9 cellular contexts compared by ENCODE assay signal in genomic region chr15:85625856-85626255, GRCh38.
DNase-seq lines count a peak whose midpoint lies in the region; ATAC-seq, FAIRE-seq and TF ChIP-seq lines count a peak whose summit lies in the region.
"Had no signal": no experiment of that assay in that cellular context is flagged by ENCODE, and none has a peak within 500 bp of the region (broad histone marks: within the 10 kb centered on the region; RNA-seq: fewer than 3 reads in every experiment).

No MANE protein-coding gene starts in this region.

- H3K9me3 ChIP-seq in esophagus squamous epithelium (no peaks in the 10 kb centered on the region), kidney (ENCODE audit: control insufficient read depth in 1 of 2, low read length in 2 of 2) (no peaks in the 10 kb centered on the region)

- WGBS in esophagus squamous epithelium, 2 donors: 47 to 52% methylated on average over 1 of the region's 1 CpG

- H3K27me3 ChIP-seq in esophagus squamous epithelium: no peaks in the 10 kb centered on the region

- H3K4me3 ChIP-seq in NB4 (ENCODE audit: low read depth, low read length) (no peak overlapping the region), esophagus squamous epithelium (peak overlapping the region in 1 of 4 donors; percentile 63), kidney (ENCODE audit: low read length in 2 of 2) (no peak overlapping the region)

- intact Hi-C loops in esophagus squamous epithelium (cut with DNase I) (no loop called here), kidney (cut with DNase I) (loop anchor here (10.0 kb wide), 1 partner anchor 69 kb away; no protein-coding TSS in a partner anchor)

- DNase-seq in EL (peak; percentile 36), NB4 (ENCODE audit: low read depth) (peak; percentile 34), esophagus squamous epithelium (lab: John Stamatoyannopoulos, UW) (no peak), kidney (no peak)
- DNase-seq in stimulated activated naive CD4-positive, alpha-beta T cell treated with Interleukin-2 at 50 U/mL for 16 hours (lab: John Stamatoyannopoulos, UW): peak; percentile 44
- no peak for DNase-seq in activated effector memory CD4-positive, alpha-beta T cell treated with anti-CD3 and anti-CD28 coated beads, Interleukin-2, amount 50 U/mL, for 16 hours

- H3K4me1 ChIP-seq in esophagus squamous epithelium (peaks cover 5 to 82% (median 27%) of the 10 kb centered on the region in 3 donors), kidney (ENCODE audit: control insufficient read depth in 1 of 2, insufficient read depth in 1 of 2, low read depth in 1 of 2, low read length in 2 of 2) (no peaks in the 10 kb centered on the region)

- no peak for FAIRE-seq in kidney (lab: Jason Lieb, UNC)

- no peak for TF ChIP-seq CTCF in NB4 (IDR thresholded peaks at IDR 0.05; ENCODE audit: low read depth, low read length)
- no peak for TF ChIP-seq CTCF in esophagus squamous epithelium (IDR thresholded peaks at IDR 0.05)
- no peak for TF ChIP-seq CTCF in kidney (IDR thresholded peaks at IDR 0.05; ENCODE audit: borderline replicate concordance, extremely low read depth, insufficient read depth)

- no peak overlapping the region for H3K9ac ChIP-seq in kidney (ENCODE audit: low read length in 2 of 2)

- TF ChIP-seq POLR2A in NB4 (IDR thresholded peaks at IDR 0.05; ENCODE audit: extremely low read depth, insufficient read length) (no peak), esophagus squamous epithelium (IDR thresholded peaks at IDR 0.05) (no peak)

- H3K36me3 ChIP-seq in esophagus squamous epithelium (peaks cover 0 to 19% (median 0%) of the 10 kb centered on the region in 3 donors), kidney (ENCODE audit: control insufficient read depth in 1 of 2, insufficient read depth in 2 of 2, low read length in 2 of 2) (no peaks in the 10 kb centered on the region)

- ATAC-seq in GM21515 (IDR thresholded peaks at IDR 0.05; ENCODE audit: unreplicated experiment) (peak; percentile 64), HG02588 (IDR thresholded peaks at IDR 0.05; ENCODE audit: unreplicated experiment) (no peak)

- H3K27ac ChIP-seq in esophagus squamous epithelium: peak overlapping the region in 3 of 4 donors; percentile 72 to 86 (median 77)
- H3K27ac ChIP-seq in kidney (ENCODE audit: low read depth in 2 of 2, low read length in 2 of 2): peak overlapping the region in 1 of 2 donors; percentile 56
- H3K27ac ChIP-seq: HL-60 had no signal

Comparison
In these comparisons a context has a peak if more than half of its experiments do, and no peak if none do; other contexts are left out.
1. DNase-seq: peak in EL (single experiment), NB4 (single experiment) and stimulated activated naive CD4-positive, alpha-beta T cell treated with Interleukin-2 at 50 U/mL for 16 hours (single experiment); none in esophagus squamous epithelium (single experiment), activated effector memory CD4-positive, alpha-beta T cell treated with anti-CD3 and anti-CD28 coated beads, Interleukin-2, amount 50 U/mL, for 16 hours (single experiment) and kidney (single experiment).